In the genomic region with DNA sequence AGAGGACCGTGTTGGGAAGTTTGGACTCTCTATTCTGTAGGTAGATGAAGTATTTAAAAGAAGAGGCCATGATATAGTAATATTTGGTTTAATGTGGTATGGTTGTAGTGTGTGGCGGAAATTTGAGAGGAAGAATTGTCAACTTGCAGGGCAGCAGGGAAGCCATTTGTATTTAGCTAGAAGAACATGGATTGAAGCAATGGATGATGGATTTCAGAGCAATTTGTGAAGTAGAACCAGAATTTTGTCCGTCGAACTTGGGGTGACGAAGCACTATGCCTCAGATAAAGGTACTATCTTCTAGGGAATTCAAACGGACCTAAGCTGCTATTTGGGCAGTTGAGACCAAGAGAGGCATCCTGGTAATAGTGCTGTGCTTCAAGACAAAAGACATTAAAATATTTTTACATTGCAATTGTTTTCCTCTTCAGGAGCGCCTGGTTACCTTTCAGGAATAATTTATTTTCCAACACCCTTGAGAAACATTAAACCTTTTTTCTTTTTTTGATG, we compare ENCODE assay signal across 1 cellular context.
TF ChIP-seq lines count a peak whose summit lies in the region.

No MANE protein-coding gene starts in this region.

TF ChIP-seq in HEK293, 187 proteins besides CTCF, POLR2A, EP300 and RAD21 (continued from another document):
- no peak for TF ChIP-seq TCF7L2 (IDR thresholded peaks at IDR 0.05; ENCODE audit: borderline replicate concordance, low read depth, low read length)
- no peak for TF ChIP-seq ZNF639 (tag by site-specific recombination; IDR thresholded peaks at IDR 0.05)
- no peak for TF ChIP-seq ZNF776 (tag by site-specific recombination; IDR thresholded peaks at IDR 0.05; ENCODE audit: borderline replicate concordance)
- no peak for TF ChIP-seq ZNF555 (tag by site-specific recombination; conservative IDR thresholded peaks at IDR 0.05)
